ENCODE assay signal across 19 cellular contexts in the genomic region with DNA sequence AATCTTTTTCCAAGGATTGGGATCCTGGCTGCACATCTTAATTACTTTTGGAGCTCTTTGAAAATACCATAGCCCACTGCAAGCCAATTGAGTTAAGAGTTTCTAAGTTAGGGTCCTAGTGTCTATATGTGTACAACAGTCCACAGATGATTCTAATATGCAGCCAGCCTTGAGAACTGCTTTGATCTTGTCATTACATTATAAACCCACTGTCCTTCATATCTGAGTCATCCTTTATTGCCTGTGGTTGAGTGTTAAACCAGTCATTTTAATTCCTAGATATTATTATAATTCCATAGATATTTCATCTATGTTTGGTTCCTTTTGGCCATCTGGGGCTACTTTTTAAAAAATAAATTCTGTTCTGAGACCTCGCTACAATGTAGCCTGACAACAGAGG. TPM values are rescaled to one million over a fixed set of nuclear protein-coding genes. Genes with fewer than 3 reads are reported as not detected.
DNase-seq lines count a peak whose midpoint lies in the region; ATAC-seq, FAIRE-seq and TF ChIP-seq lines count a peak whose summit lies in the region.
"Had no signal": no experiment of that assay in that cellular context is flagged by ENCODE, and none has a peak within 500 bp of the region (broad histone marks: within the 10 kb centered on the region; RNA-seq: fewer than 3 reads in every experiment).

No MANE protein-coding gene starts in this region.

- POLR2A ChIA-PET in GM12878 (lab: Charles Lee) = interaction anchor here (1.0 kb wide), 1 partner anchor 11 kb away, joined by 7 read pairs; no protein-coding TSS in a partner anchor

- no peak for TF ChIP-seq EP300 in GM12878 (IDR thresholded peaks at IDR 0.05; ENCODE audit: borderline replicate concordance in 1 of 2, control insufficient read depth in 1 of 2, low read depth in 2 of 2, low read length in 2 of 2)

- no peak overlapping the region for H3K9ac ChIP-seq in GM12878 (ENCODE audit: control insufficient read depth, insufficient read depth, low read length)
- H3K9ac ChIP-seq: SK-N-SH had no signal

- H3K4me2 ChIP-seq in GM12878 (ENCODE audit: control insufficient read depth, insufficient read depth) = no peak overlapping the region
- H3K4me2 ChIP-seq: SK-N-SH had no signal

- no peaks in the 10 kb centered on the region for H3K27me3 Mint-ChIP-seq in HFFc6 (ENCODE audit: insufficient read depth)
- H3K27me3 Mint-ChIP-seq: IgD-negative memory B cell had no signal

- H3K27me3 ChIP-seq in GM12878 (replicated peaks in 1 of 2; ENCODE audit: control insufficient read depth in 2 of 2, insufficient read depth in 2 of 2, low read length in 1 of 2) = no peaks in the 10 kb centered on the region
- no peaks in the 10 kb centered on the region for H3K27me3 ChIP-seq in psoas muscle (ENCODE audit: insufficient read depth in 3 of 3, low read length in 2 of 3)
- H3K27me3 ChIP-seq: Peyer's patch had no signal

- peak overlapping the region; percentile 66 for H3K27ac ChIP-seq in 22Rv1
- no peak overlapping the region for H3K27ac ChIP-seq in GM12878 (ENCODE audit: control insufficient read depth, insufficient read depth)
- H3K27ac ChIP-seq in psoas muscle = no peak overlapping the region

- WGBS in GM12878 (ENCODE audit: insufficient coverage, insufficient replicate concordance, low lambda C conversion rate, missing lambda C conversion rate) = 95% methylated on average over 1 of the region's 1 CpG
- 97 to 100% (median 100%) methylated on average over 1 of the region's 1 CpG for WGBS in psoas muscle, 3 donors

- H3K4me1 ChIP-seq in GM12878 (ENCODE audit: control insufficient read depth, insufficient read depth, low read length) = no peaks in the 10 kb centered on the region
- no peaks in the 10 kb centered on the region for H3K4me1 ChIP-seq in psoas muscle

- no peak overlapping the region for H3K4me3 Mint-ChIP-seq in HFFc6
- H3K4me3 Mint-ChIP-seq: H9, IgD-negative memory B cell had no signal

- no peak for TF ChIP-seq RAD21 in GM12878 (IDR thresholded peaks at IDR 0.05; ENCODE audit: insufficient read depth, low read depth, low read length)

- no peaks in the 10 kb centered on the region for H4K20me1 ChIP-seq in GM12878 (ENCODE audit: control insufficient read depth, insufficient read depth)

- no peaks in the 10 kb centered on the region for H3K79me2 ChIP-seq in GM12878 (ENCODE audit: control insufficient read depth, insufficient read depth, low read length)

- in situ Hi-C loops in GM12878 (cut with MboI) = no loop called here

- H3K36me3 Mint-ChIP-seq in HFFc6 (ENCODE audit: low read depth) = no peaks in the 10 kb centered on the region; the same call in 1 of the 2 replicates

- 0 out of 2 replicates have a peak, but pooled peaks cover 5% of the 10 kb centered on the region for H3K4me1 Mint-ChIP-seq in HFFc6 (ENCODE audit: low read depth)
- H3K4me1 Mint-ChIP-seq: IgD-negative memory B cell had no signal

- SMC1A ChIA-PET in GM12878 (lab: Charles Lee; ENCODE audit: uncharacterized antibody, unreplicated experiment) = no interaction called here

- H3K9me3 Mint-ChIP-seq in HFFc6 = no peaks in the 10 kb centered on the region
- H3K9me3 Mint-ChIP-seq: H9, IgD-negative memory B cell had no signal

- peak overlapping the region; percentile 33; the same call in 1 of the 2 replicates for H3K27ac Mint-ChIP-seq in HFFc6
- H3K27ac Mint-ChIP-seq: H9, IgD-negative memory B cell had no signal

- H3K4me3 ChIP-seq in GM12878 = no peak overlapping the region
- H3K4me3 ChIP-seq in psoas muscle = no peak overlapping the region
- H3K4me3 ChIP-seq: Peyer's patch had no signal

- peaks cover 7 to 32% of the 10 kb centered on the region in 2 experiments for H3K36me3 ChIP-seq in GM12878 (ENCODE audit: control insufficient read depth in 2 of 2, insufficient read depth in 2 of 2, low read length in 1 of 2)
- H3K36me3 ChIP-seq in psoas muscle (ENCODE audit: insufficient read depth in 1 of 2, low read depth in 1 of 2) = peaks cover 2 to 61% of the 10 kb centered on the region in 2 donors

- FAIRE-seq in GM12878 (lab: Jason Lieb, UNC) = no peak
- FAIRE-seq: HTR-8/SVneo had no signal

- RAD21 ChIA-PET in GM12878 (lab: Charles Lee; ENCODE audit: unreplicated experiment) = no interaction called here

- no peak for TF ChIP-seq CTCF in 22Rv1 (IDR thresholded peaks at IDR 0.05)
- no peak for TF ChIP-seq CTCF in HFFc6 (IDR thresholded peaks at IDR 0.05)
- TF ChIP-seq CTCF in GM12878 (IDR thresholded peaks at IDR 0.05 in 2 of 3, conservative IDR thresholded peaks at IDR 0.05 in 1 of 3; ENCODE audit: control insufficient read depth in 2 of 3, extremely low read depth in 1 of 3, insufficient read depth in 1 of 3, low read depth in 3 of 3, low read length in 3 of 3) = no peak
- TF ChIP-seq CTCF in psoas muscle (IDR thresholded peaks at IDR 0.05) = no peak

- no TSS peak for BruUV-seq in GM12878 (replicated peaks; lab: Mats Ljungman, UMichigan)

- H2AFZ ChIP-seq in GM12878 (ENCODE audit: control insufficient read depth, low read depth, low read length) = no peak overlapping the region

- CTCF ChIA-PET in GM12878 (lab: Yijun Ruan, JAX) = no interaction called here

- intact Hi-C loops in GM12878 (cut with micrococcal nuclease; ENCODE audit: unreplicated experiment) (no loop called here), left colon (cut with DNase I, micrococcal nuclease) (no loop called here), psoas muscle (cut with DNase I) (no loop called here), posterior vena cava (cut with DNase I) (no loop called here)

- no peak for TF ChIP-seq POLR2A in GM12878 (IDR thresholded peaks at IDR 0.05; ENCODE audit: low read depth, low read length)

- no peaks in the 10 kb centered on the region for H3K9me3 ChIP-seq in GM12878 (replicated peaks; ENCODE audit: control insufficient read depth, insufficient read depth, low read length)
- H3K9me3 ChIP-seq in psoas muscle = no peaks in the 10 kb centered on the region
- H3K9me3 ChIP-seq: Peyer's patch, SK-N-SH had no signal

- ATAC-seq in GM12878 (no peak), left colon (peak; percentile 62), psoas muscle (no peak)

- no peak for DNase-seq in HFFc6
- DNase-seq in GM12878 (ENCODE audit: low read depth, low spot score) = no peak
- no peak for DNase-seq in left colon
- DNase-seq in psoas muscle = no peak
- DNase-seq in NCI-H1092 treated with DMSO at 0.1 percent for 48 hours (lab: John Stamatoyannopoulos, UW) = no peak
- DNase-seq in NCI-H187 treated with DMSO at 0.1 percent for 48 hours (lab: John Stamatoyannopoulos, UW) = no peak
- no peak for DNase-seq in posterior vena cava (ENCODE audit: low spot score)
- DNase-seq: C1 segment of cervical spinal cord, DMS 273 treated with DMSO at 0.1 percent for 48 hours, H9, NCI-H1436, NCI-H2081 treated with DMSO at 0.1 percent for 48 hours, NCI-H524, Peyer's patch, Right ventricle myocardium superior, SK-N-SH had no signal

RNA-seq across cellular contexts. Expression of a gene that starts 24.1 kb away (rescaled TPM):
- 10 to 100 TPM in 5 of 6 experiments, 1 to 10 TPM in 1; 7.6 to 14.2 (median 13.8) TPM for total RNA-seq in HFFc6 (2021; fragmentation: NEBNext Ultra II Directional; extraction: Animal tissue kit (Norgen Biotek cat#: 25700))
- 30.0 and 30.7 TPM in 2 replicates for total RNA-seq in GM12878 (2013; cell fraction: nucleolus; rRNA removed)
- 17.2 and 21.6 TPM in 2 replicates for total RNA-seq in GM12878 (2014; rRNA removed)
- 26.6 and 28.2 TPM in 2 replicates for total RNA-seq in GM12878 (2014; rRNA removed; fragmentation: Illumina TruSeq; extraction: Trizol)
- 14.2 and 16.8 TPM in 2 replicates for total RNA-seq in GM12878 (2021)
- polyA plus RNA-seq in GM12878 (2011; ENCODE audit: low read depth) = 6.5 TPM
- polyA plus RNA-seq in GM12878 (2011; rRNA removed) = 22.3 and 32.2 TPM in 2 replicates
- polyA plus RNA-seq in GM12878 (2011; cell fraction: cytosol; rRNA removed) = 9.2 and 9.6 TPM in 2 replicates
- 14.3 and 17.4 TPM in 2 replicates for polyA plus RNA-seq in GM12878 (2011; cell fraction: nucleus; rRNA removed)
- 6.9 and 10.5 TPM in 2 replicates for polyA plus RNA-seq in GM12878 (2012)
- 22.1 and 27.5 TPM in 2 replicates for polyA plus RNA-seq in GM12878 (2014; fragmentation: Illumina TruSeq; extraction: Trizol)
- polyA plus RNA-seq in GM12878 (2014; fragmentation: Nextera tagmentation; extraction: Ambion mirVana) = 1 to 10 TPM; 3.2 to 5.5 TPM
- polyA plus RNA-seq in GM12878 (2014; rRNA removed) = 13.8 and 15.3 TPM in 2 replicates
- 1 to 10 TPM; 4.9 to 5.0 TPM for polyA plus RNA-seq in GM12878 (2016; fragmentation: Nextera tagmentation; extraction: Ambion mirVana)
- 14.4 and 18.4 TPM in 2 replicates for polyA minus RNA-seq in GM12878 (2011; rRNA and poly(A)+ RNA removed)
- polyA minus RNA-seq in GM12878 (2011; cell fraction: cytosol; rRNA and poly(A)+ RNA removed) = 8.2 and 9.9 TPM in 2 replicates
- polyA minus RNA-seq in GM12878 (2011; cell fraction: nucleus; rRNA and poly(A)+ RNA removed) = 5.4 and 9.6 TPM in 2 replicates
- 1 to 10 TPM; 4.6 to 5.9 TPM for total RNA-seq in left colon
- total RNA-seq in psoas muscle = 1 to 10 TPM; 3.9 to 8.0 (median 6.4) TPM
- 10 to 100 TPM in 1 of 3 donors, 1 to 10 TPM in 2; 2.9 to 14.8 (median 6.1) TPM for polyA plus RNA-seq in psoas muscle
- total RNA-seq in posterior vena cava = 1 to 10 TPM; 4.3 to 4.4 TPM

RNA-seq across cellular contexts. Expression of a gene that starts 24.2 kb away (rescaled TPM):
- total RNA-seq in HFFc6 (2021; fragmentation: NEBNext Ultra II Directional; extraction: Animal tissue kit (Norgen Biotek cat#: 25700)) = 10 to 100 TPM; 15.2 to 19.8 (median 18.0) TPM
- 6.9 and 8.1 TPM in 2 replicates for total RNA-seq in GM12878 (2013; cell fraction: nucleolus; rRNA removed)
- total RNA-seq in GM12878 (2014; rRNA removed) (22.4 and 23.8 TPM in 2 replicates), GM12878 (2014; rRNA removed; fragmentation: Illumina TruSeq; extraction: Trizol) (24.3 and 25.9 TPM in 2 replicates), GM12878 (2021) (22.2 and 22.3 TPM in 2 replicates), left colon (1 to 10 TPM; 8.1 to 9.7 TPM), psoas muscle (10 to 100 TPM in 3 of 4 donors, 1 to 10 TPM in 1; 9.0 to 25.9 (median 21.6) TPM), posterior vena cava (10 to 100 TPM in 1 of 2 donors, 1 to 10 TPM in 1; 8.5 to 12.0 TPM)
- 11.5 TPM for polyA plus RNA-seq in GM12878 (2011; ENCODE audit: low read depth)
- polyA plus RNA-seq in GM12878 (2011; rRNA removed) (18.8 and 24.6 TPM in 2 replicates), GM12878 (2014; fragmentation: Illumina TruSeq; extraction: Trizol) (35.5 and 38.6 TPM in 2 replicates), GM12878 (2014; fragmentation: Nextera tagmentation; extraction: Ambion mirVana) (10 to 100 TPM; 18.2 to 21.1 TPM), GM12878 (2014; rRNA removed) (19.6 and 24.1 TPM in 2 replicates), GM12878 (2016; fragmentation: Nextera tagmentation; extraction: Ambion mirVana) (10 to 100 TPM; 22.8 to 25.3 TPM), psoas muscle (100 to 1,000 TPM in 1 of 3 donors, 10 to 100 TPM in 2; 14.9 to 177 (median 25.6) TPM)
- 7.4 and 9.7 TPM in 2 replicates for polyA plus RNA-seq in GM12878 (2011; cell fraction: cytosol; rRNA removed)
- 11.3 and 13.6 TPM in 2 replicates for polyA plus RNA-seq in GM12878 (2011; cell fraction: nucleus; rRNA removed)
- polyA plus RNA-seq in GM12878 (2012) = 11.3 and 16.0 TPM in 2 replicates
- 6.2 and 10.8 TPM in 2 replicates for polyA minus RNA-seq in GM12878 (2011; rRNA and poly(A)+ RNA removed)
- polyA minus RNA-seq in GM12878 (2011; cell fraction: cytosol; rRNA and poly(A)+ RNA removed) = 5.1 TPM in 2 replicates
- 4.2 and 6.4 TPM in 2 replicates for polyA minus RNA-seq in GM12878 (2011; cell fraction: nucleus; rRNA and poly(A)+ RNA removed)

RNA-seq across cellular contexts. Expression of a gene that starts 31.4 kb away (rescaled TPM):
- 10 to 100 TPM; 30.0 to 39.9 (median 36.9) TPM for total RNA-seq in HFFc6 (2021; fragmentation: NEBNext Ultra II Directional; extraction: Animal tissue kit (Norgen Biotek cat#: 25700))
- 68.8 and 70.0 TPM in 2 replicates for total RNA-seq in GM12878 (2013; cell fraction: nucleolus; rRNA removed)
- total RNA-seq in GM12878 (2014; rRNA removed) (49.4 and 59.5 TPM in 2 replicates), GM12878 (2014; rRNA removed; fragmentation: Illumina TruSeq; extraction: Trizol) (40.0 and 41.9 TPM in 2 replicates), GM12878 (2021) (34.1 and 38.4 TPM in 2 replicates), left colon (10 to 100 TPM; 42.7 to 47.7 TPM), psoas muscle (100 to 1,000 TPM in 1 of 4 donors, 10 to 100 TPM in 3; 41.7 to 154 (median 68.2) TPM), posterior vena cava (10 to 100 TPM; 34.0 to 50.7 TPM)
- 46.1 TPM for polyA plus RNA-seq in GM12878 (2011; ENCODE audit: low read depth)
- polyA plus RNA-seq in GM12878 (2011; rRNA removed) (141 and 157 TPM in 2 replicates), GM12878 (2014; fragmentation: Illumina TruSeq; extraction: Trizol) (37.8 and 44.1 TPM in 2 replicates), GM12878 (2014; fragmentation: Nextera tagmentation; extraction: Ambion mirVana) (10 to 100 TPM; 11.3 to 25.2 TPM), GM12878 (2014; rRNA removed) (41.6 and 45.0 TPM in 2 replicates), GM12878 (2016; fragmentation: Nextera tagmentation; extraction: Ambion mirVana) (10 to 100 TPM; 57.4 to 67.5 TPM), psoas muscle (100 to 1,000 TPM in 1 of 3 donors, 10 to 100 TPM in 2; 84.5 to 151 (median 86.5) TPM)
- polyA plus RNA-seq in GM12878 (2011; cell fraction: cytosol; rRNA removed) = 63.6 and 64.7 TPM in 2 replicates
- 34.7 and 42.5 TPM in 2 replicates for polyA plus RNA-seq in GM12878 (2011; cell fraction: nucleus; rRNA removed)
- polyA plus RNA-seq in GM12878 (2012) = 35.3 and 42.8 TPM in 2 replicates
- 63.1 and 83.2 TPM in 2 replicates for polyA minus RNA-seq in GM12878 (2011; rRNA and poly(A)+ RNA removed)
- 11.5 and 12.8 TPM in 2 replicates for polyA minus RNA-seq in GM12878 (2011; cell fraction: cytosol; rRNA and poly(A)+ RNA removed)
- polyA minus RNA-seq in GM12878 (2011; cell fraction: nucleus; rRNA and poly(A)+ RNA removed) = 9.2 and 10.3 TPM in 2 replicates
